Comparison of ENCODE assay signal across 12 cellular contexts in genomic region chr10:79268100-79268670, GRCh38.
DNase-seq lines count a peak whose midpoint lies in the region; ATAC-seq and FAIRE-seq lines count a peak whose summit lies in the region.
"Had no signal": no experiment of that assay in that cellular context is flagged by ENCODE, and none has a peak within 500 bp of the region (broad histone marks: within the 10 kb centered on the region; RNA-seq: fewer than 3 reads in every experiment).

No MANE protein-coding gene starts in this region.

- FAIRE-seq in frontal cortex (lab: Jason Lieb, UNC), result no peak

- peak overlapping the region; percentile 86 for H3K27ac ChIP-seq in substantia nigra (ENCODE audit: low read depth, low read length, poor library complexity, severe bottlenecking)
- H3K27ac ChIP-seq: 22Rv1 had no signal

- no peak for ATAC-seq in GM21528 (IDR thresholded peaks at IDR 0.05; ENCODE audit: low FRiP score, unreplicated experiment)

- DNase-seq in DMS 273 (lab: John Stamatoyannopoulos, UW; ENCODE audit: unreplicated experiment), result peak; percentile 21
- DNase-seq in DMS 273 treated with DMSO at 0.1 percent for 48 hours (lab: John Stamatoyannopoulos, UW), result no peak
- peak; percentile 50 for DNase-seq in astrocyte of the hippocampus (ENCODE audit: low read depth, low spot score)
- DNase-seq in hepatic stellate cell (ENCODE audit: low spot score), result peak; percentile 80
- peak in 3 of 49 donors; percentile 27 to 48 (median 37) for DNase-seq in substantia nigra (lab: John Stamatoyannopoulos, UW)
- DNase-seq in frontal cortex (ENCODE audit: low spot score in 2 of 2), result no peak
- DNase-seq in NCI-H2081 (lab: John Stamatoyannopoulos, UW), result no peak
- DNase-seq: activated CD4-positive, alpha-beta T cell treated with anti-CD3 and anti-CD28 coated beads for 48 hours; cortex of kidney; NK-92 treated with Interleukin-12 subunit alpha and Interleukin-12 subunit beta, amount 100 ng/mL, for 24 hours had no signal

Comparison
In these comparisons a context has a peak if more than half of its experiments do, and no peak if none do; other contexts are left out.
1. DNase-seq: peak in DMS 273 (single experiment), astrocyte of the hippocampus (single experiment) and hepatic stellate cell (single experiment); none in DMS 273 treated with DMSO at 0.1 percent for 48 hours (single experiment), frontal cortex (0 of 2) and NCI-H2081 (0 of 2).